8 cellular contexts compared by ENCODE assay signal in the genomic region with DNA sequence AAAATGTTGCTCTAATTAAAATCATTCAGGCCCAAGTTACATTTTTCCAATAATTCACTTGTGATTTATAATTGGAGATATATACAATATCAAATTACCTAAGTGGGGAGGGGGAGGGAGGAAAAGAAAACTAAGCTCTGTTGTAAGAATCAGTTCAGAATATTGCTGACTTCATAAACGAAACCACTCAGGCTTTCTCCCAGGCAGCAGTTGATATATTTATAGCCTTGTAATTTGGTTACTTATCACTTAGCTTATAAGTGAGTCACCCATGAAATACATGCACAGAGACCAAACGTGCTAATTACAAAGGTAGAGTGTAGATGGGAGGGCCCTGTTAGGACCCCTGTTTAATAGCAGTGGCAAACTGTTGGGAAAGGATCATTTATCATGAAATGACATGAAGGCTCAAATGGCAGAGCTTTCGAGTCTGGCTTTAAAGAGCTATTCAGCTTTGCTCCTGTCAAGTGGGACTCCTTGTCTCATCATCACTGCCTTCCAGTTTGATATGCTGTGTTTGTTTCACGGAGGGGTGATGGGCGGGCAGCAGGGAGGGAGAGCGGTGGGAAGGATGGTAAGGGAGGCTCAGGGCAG.
A peak's percentile ranks its signal among the peaks of the same experiment; 100 is the strongest.
DNase-seq lines count a peak whose midpoint lies in the region; ATAC-seq and TF ChIP-seq lines count a peak whose summit lies in the region.

No MANE protein-coding gene starts in this region.

- H3K4me3 ChIP-seq in choroid plexus epithelial cell (ENCODE audit: low read depth, low read length) (no peak overlapping the region), smooth muscle cell (no peak overlapping the region)

- H3K4me2 ChIP-seq in smooth muscle cell: peak overlapping the region; percentile 57

- intact Hi-C loops in head of caudate nucleus (cut with DNase I): no loop called here

- H2AFZ ChIP-seq in smooth muscle cell (ENCODE audit: low read depth): peak overlapping the region; percentile 4

- TF ChIP-seq CTCF in choroid plexus epithelial cell (conservative IDR thresholded peaks at IDR 0.05; ENCODE audit: low read depth, low read length) (no peak), smooth muscle cell (IDR thresholded peaks at IDR 0.05; ENCODE audit: borderline replicate concordance, insufficient read depth, poor library complexity, severe bottlenecking) (no peak)

- 20% methylated on average over 6 of the region's 6 CpGs for WGBS in smooth muscle cell (ENCODE audit: low lambda C conversion rate)

- ATAC-seq in GM19452 (IDR thresholded peaks at IDR 0.05; ENCODE audit: unreplicated experiment) (peak; percentile 70), HG03342 (IDR thresholded peaks at IDR 0.05; ENCODE audit: unreplicated experiment) (no peak)

- DNase-seq in NCI-H128 (lab: John Stamatoyannopoulos, UW; ENCODE audit: unreplicated experiment) (peak; percentile 53), choroid plexus epithelial cell (ENCODE audit: low read depth) (peak; percentile 70), smooth muscle cell (lab: John Stamatoyannopoulos, UW; ENCODE audit: unreplicated experiment) (no peak), epidermal melanocyte (ENCODE audit: insufficient read length, low spot score) (no peak), NCI-H524 treated with DMSO at 0.1 percent for 48 hours (lab: John Stamatoyannopoulos, UW) (no peak), head of caudate nucleus (no peak)

- no peaks in the 10 kb centered on the region for H3K36me3 ChIP-seq in smooth muscle cell (ENCODE audit: low read depth)

- H3K9me3 ChIP-seq in smooth muscle cell (replicated peaks; ENCODE audit: low read depth): no peaks in the 10 kb centered on the region

- no peaks in the 10 kb centered on the region for H3K79me2 ChIP-seq in smooth muscle cell (ENCODE audit: low read depth)

- no peak overlapping the region for H3K9ac ChIP-seq in smooth muscle cell (ENCODE audit: low read depth)

- peaks cover 5% of the 10 kb centered on the region for H3F3A ChIP-seq in smooth muscle cell (ENCODE audit: low read depth)

- peak overlapping the region; percentile 1 for H3K27ac ChIP-seq in smooth muscle cell (ENCODE audit: low read depth)

- H3K4me1 ChIP-seq in smooth muscle cell (ENCODE audit: low read depth): no peaks in the 10 kb centered on the region

- H4K20me1 ChIP-seq in smooth muscle cell (ENCODE audit: low read depth): no peaks in the 10 kb centered on the region

- no peaks in the 10 kb centered on the region for H3K27me3 ChIP-seq in smooth muscle cell (ENCODE audit: low read depth)

Comparison
In these comparisons a context has a peak if more than half of its experiments do, and no peak if none do; other contexts are left out.
1. DNase-seq: peak in NCI-H128 (single experiment) and choroid plexus epithelial cell (single experiment); none in smooth muscle cell (single experiment), epidermal melanocyte (single experiment), NCI-H524 treated with DMSO at 0.1 percent for 48 hours (single experiment) and head of caudate nucleus (0 of 42).